26 cellular contexts compared by ENCODE assay signal in genomic region chr13:97426695-97427094, GRCh38. TPM values are rescaled to one million over a fixed set of nuclear protein-coding genes. Genes with fewer than 3 reads are reported as not detected.
A peak's percentile ranks its signal among the peaks of the same experiment; 100 is the strongest.
DNase-seq lines count a peak whose midpoint lies in the region; ATAC-seq, FAIRE-seq and TF ChIP-seq lines count a peak whose summit lies in the region.
"Had no signal": no experiment of that assay in that cellular context is flagged by ENCODE, and none has a peak within 500 bp of the region (broad histone marks: within the 10 kb centered on the region; RNA-seq: fewer than 3 reads in every experiment).

No MANE protein-coding gene starts in this region.

- no peak overlapping the region for H3K4me3 ChIP-seq in Loucy (ENCODE audit: low read length, poor library complexity, severe bottlenecking)
- H3K4me3 ChIP-seq in K562 = no peak overlapping the region
- no peak overlapping the region for H3K4me3 ChIP-seq in liver (ENCODE audit: low read depth in 1 of 3, low read length in 3 of 3)
- H3K4me3 ChIP-seq: BLaER1, GM12878, GM23248 had no signal

- POLR2A ChIA-PET in K562 (lab: Yijun Ruan, JAX) = interaction anchor here (0.6 kb wide), 1 partner anchor 423 kb away, joined by 3 read pairs; no protein-coding TSS in a partner anchor

- no peak for TF ChIP-seq EP300 in K562 (IDR thresholded peaks at IDR 0.05; ENCODE audit: low read length)

- no peak overlapping the region for H3K27ac ChIP-seq in K562 (ENCODE audit: extremely low read depth, low read depth, low read length)
- H3K27ac ChIP-seq in liver (ENCODE audit: low read depth in 1 of 2, low read length in 2 of 2) = no peak overlapping the region
- H3K27ac ChIP-seq: 22Rv1, BLaER1, C4-2B, GM23248 had no signal

- H3K9ac ChIP-seq in Loucy (ENCODE audit: low read depth, low read length, poor library complexity, severe bottlenecking) = no peak overlapping the region
- H3K9ac ChIP-seq in K562 (ENCODE audit: insufficient read depth in 1 of 2, low read depth in 2 of 2, low read length in 2 of 2) = no peak overlapping the region
- no peak overlapping the region for H3K9ac ChIP-seq in liver (ENCODE audit: low read depth in 1 of 2, low read length in 2 of 2)
- H3K9ac ChIP-seq: BLaER1, GM23248 had no signal

- intact Hi-C loops in K562 (cut with micrococcal nuclease) = no loop called here

- H4K20me1 ChIP-seq in Loucy (ENCODE audit: insufficient read depth, low read length, poor library complexity, severe bottlenecking) = no peaks in the 10 kb centered on the region
- no peaks in the 10 kb centered on the region for H4K20me1 ChIP-seq in K562 (replicated peaks; ENCODE audit: control insufficient read depth, insufficient read depth, low read length)
- H4K20me1 ChIP-seq: BLaER1 had no signal

- DNase-seq in K562 (ENCODE audit: extremely low read depth in 1 of 4, low spot score in 3 of 4) = no peak
- no peak for DNase-seq in activated T-cell treated with anti-CD3 and anti-CD28 coated beads, Interleukin-2, amount 50 U/mL, for 72 hours
- DNase-seq in SW 1271 (lab: John Stamatoyannopoulos, UW) = no peak
- DNase-seq in HuH-7 (ENCODE audit: low spot score) = no peak
- DNase-seq in H54 (ENCODE audit: insufficient read length, low spot score) = no peak
- DNase-seq: CD4-positive, CD25-positive, alpha-beta regulatory T cell; CD8-positive, alpha-beta T cell; DMS 273 treated with DMSO at 0.1 percent for 48 hours; DMS79; EL; GDM1; GM23248; H9 had no signal

- H2AFZ ChIP-seq in Loucy (ENCODE audit: low read length) = no peak overlapping the region
- no peak overlapping the region for H2AFZ ChIP-seq in K562 (ENCODE audit: low read depth, low read length)
- H2AFZ ChIP-seq: GM23248 had no signal

- peaks cover 33% of the 10 kb centered on the region for H3K27me3 Mint-ChIP-seq in activated T-cell treated with anti-CD3 and anti-CD28 coated beads, Interleukin-2, amount 50 U/mL, for 72 hours (ENCODE audit: low read depth)

- no peak for ATAC-seq in K562
- ATAC-seq in activated T-cell treated with anti-CD3 and anti-CD28 coated beads, Interleukin-2, amount 50 U/mL, for 72 hours (replicated peaks in 1 of 2) = no peak
- ATAC-seq: CD8-positive, alpha-beta T cell; GM12878; HCT116 had no signal

- peaks cover 6% of the 10 kb centered on the region for H3K79me2 ChIP-seq in Loucy (ENCODE audit: insufficient read depth, low read length)
- H3K79me2 ChIP-seq in K562 (ENCODE audit: control insufficient read depth, insufficient read depth, low read length) = no peaks in the 10 kb centered on the region

- BruUV-seq in K562 (replicated peaks; lab: Mats Ljungman, UMichigan) = no TSS peak

- H3K9me1 ChIP-seq in K562 (ENCODE audit: control insufficient read depth, insufficient read depth, low read length) = no peaks in the 10 kb centered on the region

- H3K4me2 ChIP-seq in Loucy (ENCODE audit: low read depth, low read length, poor library complexity, severe bottlenecking) (peak overlapping the region; percentile 7), K562 (ENCODE audit: insufficient read depth, low read length) (no peak overlapping the region)
- H3K4me2 ChIP-seq: BLaER1 had no signal

- no peak overlapping the region for H3K27ac Mint-ChIP-seq in activated T-cell treated with anti-CD3 and anti-CD28 coated beads, Interleukin-2, amount 50 U/mL, for 72 hours
- H3K27ac Mint-ChIP-seq: B cell; CD4-positive, CD25-positive, alpha-beta regulatory T cell; CD8-positive, alpha-beta T cell; H9 had no signal

- peaks cover 3% of the 10 kb centered on the region for H3K4me1 Mint-ChIP-seq in activated T-cell treated with anti-CD3 and anti-CD28 coated beads, Interleukin-2, amount 50 U/mL, for 72 hours (ENCODE audit: low read depth)
- H3K4me1 Mint-ChIP-seq: B cell had no signal

- TF ChIP-seq RAD21 in K562 (CRISPR knock-in tag; conservative IDR thresholded peaks at IDR 0.05 in 1 of 2, IDR thresholded peaks at IDR 0.05 in 1 of 2) = no peak
- TF ChIP-seq RAD21 in liver (IDR thresholded peaks at IDR 0.05) = peak in 1 of 2 donors; percentile 35

- H3K9me2 ChIP-seq in Loucy (replicated peaks; ENCODE audit: low read depth, low read length) = no peaks in the 10 kb centered on the region

- WGBS in K562 (ENCODE audit: insufficient coverage, low coverage, missing lambda C conversion rate) = 14% methylated on average over 3 of the region's 3 CpGs
- WGBS in liver = 55% methylated on average over 3 of the region's 3 CpGs

- TF ChIP-seq POLR2A in K562 (conservative IDR thresholded peaks at IDR 0.05) (no peak), H54 (IDR thresholded peaks at IDR 0.05; ENCODE audit: low read depth, low read length) (no peak)

- CTCF ChIA-PET in K562 (lab: Yijun Ruan, JAX; ENCODE audit: low intra/inter-chr PET ratio) = no interaction called here

- H3F3A ChIP-seq in Loucy (ENCODE audit: low read depth) = no peaks in the 10 kb centered on the region

- H3K36me3 ChIP-seq in Loucy (ENCODE audit: insufficient read depth, low read length) (no peaks in the 10 kb centered on the region), K562 (ENCODE audit: control insufficient read depth, insufficient read depth, low read length) (no peaks in the 10 kb centered on the region), liver (ENCODE audit: control insufficient read depth in 4 of 4, insufficient read depth in 3 of 4, low read depth in 1 of 4, low read length in 3 of 4) (no peaks in the 10 kb centered on the region)
- H3K36me3 ChIP-seq: BLaER1 had no signal

- no peaks in the 10 kb centered on the region for H3K36me3 Mint-ChIP-seq in activated T-cell treated with anti-CD3 and anti-CD28 coated beads, Interleukin-2, amount 50 U/mL, for 72 hours (ENCODE audit: insufficient read depth in 2 of 2)
- H3K36me3 Mint-ChIP-seq: CD4-positive, CD25-positive, alpha-beta regulatory T cell; CD8-positive, alpha-beta T cell had no signal

- H3K9me3 ChIP-seq in Loucy (ENCODE audit: insufficient read depth, low read depth, low read length) (no peaks in the 10 kb centered on the region), K562 (replicated peaks; ENCODE audit: control insufficient read depth, insufficient read depth, low read depth, low read length) (no peaks in the 10 kb centered on the region), liver (ENCODE audit: control insufficient read depth in 4 of 4, low read length in 3 of 4) (no peaks in the 10 kb centered on the region)
- H3K9me3 ChIP-seq: BLaER1 had no signal

- TF ChIP-seq CTCF in Loucy (conservative IDR thresholded peaks at IDR 0.05; ENCODE audit: low read length) (no peak), K562 (IDR thresholded peaks at IDR 0.05 in 2 of 3, conservative IDR thresholded peaks at IDR 0.05 in 1 of 3; ENCODE audit: insufficient read depth in 2 of 3, low read depth in 1 of 3, low read length in 3 of 3) (no peak), liver (IDR thresholded peaks at IDR 0.05; ENCODE audit: low read depth, low read length, missing input control) (no peak)

- no peak overlapping the region for H3K4me3 Mint-ChIP-seq in activated T-cell treated with anti-CD3 and anti-CD28 coated beads, Interleukin-2, amount 50 U/mL, for 72 hours
- H3K4me3 Mint-ChIP-seq: B cell; CD4-positive, CD25-positive, alpha-beta regulatory T cell; CD8-positive, alpha-beta T cell; H9 had no signal

- FAIRE-seq in K562 (lab: Jason Lieb, UNC) = no peak
- peak; percentile 76 for FAIRE-seq in islet of Langerhans (lab: Jason Lieb, UNC)
- FAIRE-seq in H54 (lab: Jason Lieb, UNC) = no peak
- FAIRE-seq: A204.1, D721Med, GM19239, H1 had no signal

- H3K4me1 ChIP-seq in Loucy (ENCODE audit: insufficient read depth, low read length, poor library complexity, severe bottlenecking) = peaks cover 32% of the 10 kb centered on the region
- peaks cover 0 to 9% of the 10 kb centered on the region in 2 experiments; a peak in 2 of 5 replicates for H3K4me1 ChIP-seq in K562 (replicated peaks in 1 of 2; ENCODE audit: control insufficient read depth in 2 of 2, insufficient read depth in 2 of 2, low read length in 2 of 2)
- no peaks in the 10 kb centered on the region for H3K4me1 ChIP-seq in liver (ENCODE audit: control insufficient read depth in 4 of 4, insufficient read depth in 4 of 4, low read length in 3 of 4)

- in situ Hi-C loops in K562 (cut with MboI) = no loop called here

- H3K27me3 ChIP-seq in Loucy (ENCODE audit: insufficient read depth, low read length, poor library complexity, severe bottlenecking) (no peaks in the 10 kb centered on the region), K562 (ENCODE audit: control insufficient read depth in 2 of 2, insufficient read depth in 2 of 2, low read length in 2 of 2) (no peaks in the 10 kb centered on the region), liver (ENCODE audit: control insufficient read depth in 4 of 4, insufficient read depth in 4 of 4, low read length in 3 of 4) (no peaks in the 10 kb centered on the region)
- H3K27me3 ChIP-seq: BLaER1 had no signal

- H3K9me3 Mint-ChIP-seq in activated T-cell treated with anti-CD3 and anti-CD28 coated beads, Interleukin-2, amount 50 U/mL, for 72 hours = no peaks in the 10 kb centered on the region
- H3K9me3 Mint-ChIP-seq: CD8-positive, alpha-beta T cell; H9 had no signal

TF ChIP-seq in K562, 482 proteins besides CTCF, POLR2A, EP300 and RAD21 (continues in another document):
- TF ChIP-seq POLR3A (IDR thresholded peaks at IDR 0.05; ENCODE audit: borderline replicate concordance, extremely low read depth, insufficient read depth, insufficient read length) (no peak), ELF1 (tag; IDR thresholded peaks at IDR 0.05) (no peak)

RNA-seq across cellular contexts. Expression of gene RAP2A, which starts 7.3 kb away (rescaled TPM):
- 2.9 and 4.2 TPM in 2 replicates for total RNA-seq in K562 (2011; cell fraction: chromatin; rRNA removed; ENCODE audit: low replicate concordance)
- total RNA-seq in K562 (2011; cell fraction: nucleolus; rRNA removed) = 2.5 and 3.5 TPM in 2 replicates
- 2.7 and 3.7 TPM in 2 replicates for total RNA-seq in K562 (2011; cell fraction: nucleoplasm; rRNA removed)
- total RNA-seq in K562 (2014; rRNA removed) = 4.5 and 6.3 TPM in 2 replicates
- total RNA-seq in K562 (2014; rRNA removed; fragmentation: Illumina TruSeq; extraction: Trizol) = 9.0 and 9.1 TPM in 2 replicates
- 7.2 and 8.3 TPM in 2 replicates for total RNA-seq in K562 (2015; rRNA removed; fragmentation: Illumina TruSeq; extraction: Trizol)
- 9.3 and 11.7 TPM in 2 replicates for total RNA-seq in K562 (2021)
- 5.6 and 8.7 TPM in 2 replicates for polyA plus RNA-seq in K562 (2011; rRNA removed)
- 1.1 and 2.3 TPM in 2 replicates for polyA plus RNA-seq in K562 (2011; cell fraction: cytosol; rRNA removed)
- polyA plus RNA-seq in K562 (2011; cell fraction: nucleus; rRNA removed) = 2.2 and 5.6 TPM in 2 replicates
- polyA plus RNA-seq in K562 (2012) = 4.5 and 5.8 TPM in 2 replicates
- polyA plus RNA-seq in K562 (2014; fragmentation: Illumina TruSeq; extraction: Trizol) = 5.2 and 5.8 TPM in 2 replicates
- polyA plus RNA-seq in K562 (2014; fragmentation: Nextera tagmentation; extraction: Ambion mirVana) = 1 to 10 TPM; 1.8 to 2.3 TPM
- 2.7 and 3.2 TPM in 2 replicates for polyA plus RNA-seq in K562 (2014; rRNA removed)
- 6.3 and 8.2 TPM in 2 replicates for polyA minus RNA-seq in K562 (2011; rRNA and poly(A)+ RNA removed)
- 4.5 and 7.2 TPM in 2 replicates for polyA minus RNA-seq in K562 (2011; cell fraction: cytosol; rRNA and poly(A)+ RNA removed)
- polyA minus RNA-seq in K562 (2011; cell fraction: nucleus; rRNA and poly(A)+ RNA removed) = 5.4 and 7.9 TPM in 2 replicates
- 10 to 100 TPM in 1 of 2 donors, 1 to 10 TPM in 1; 9.5 to 37.2 TPM for total RNA-seq in liver
- 1 to 10 TPM; 3.1 to 3.9 TPM for polyA plus RNA-seq in liver
- 10 to 100 TPM; 24.9 to 33.5 TPM for total RNA-seq in activated T-cell treated with anti-CD3 and anti-CD28 coated beads, Interleukin-2, amount 50 U/mL, for 72 hours
